Comparison of ENCODE assay signal across 20 cellular contexts in genomic region chr6:9504191-9504590, GRCh38.
DNase-seq lines count a peak whose midpoint lies in the region; ATAC-seq, FAIRE-seq and TF ChIP-seq lines count a peak whose summit lies in the region.
"Had no signal": no experiment of that assay in that cellular context is flagged by ENCODE, and none has a peak within 500 bp of the region (broad histone marks: within the 10 kb centered on the region; RNA-seq: fewer than 3 reads in every experiment).

No MANE protein-coding gene starts in this region.

- no peaks in the 10 kb centered on the region for H3K9me1 ChIP-seq in endothelial cell of umbilical vein (replicated peaks; ENCODE audit: control insufficient read depth, extremely low read depth, insufficient read depth, low read length)

- no peak for ATAC-seq in GM18867 (IDR thresholded peaks at IDR 0.05; ENCODE audit: unreplicated experiment)
- ATAC-seq: sciatic nerve had no signal

- no peaks in the 10 kb centered on the region for H3K79me2 ChIP-seq in endothelial cell of umbilical vein (ENCODE audit: control insufficient read depth, insufficient read depth, low read length)

- CTCF ChIA-PET in endothelial cell of umbilical vein (lab: Charles Lee) = interaction anchor here (1.8 kb wide), 1 partner anchor 22 kb away, joined by 8 read pairs; no protein-coding TSS in a partner anchor

- no peak for TF ChIP-seq CTCF in endothelial cell of umbilical vein (IDR thresholded peaks at IDR 0.05; ENCODE audit: extremely low read depth in 1 of 2, insufficient read depth in 1 of 2, low read depth in 1 of 2, low read length in 2 of 2)
- no peak for TF ChIP-seq CTCF in nephron progenitor cell (IDR thresholded peaks at IDR 0.05)

- peaks cover 8% of the 10 kb centered on the region for H3K27me3 Mint-ChIP-seq in nephron progenitor cell (ENCODE audit: low read depth, poor library complexity)
- H3K27me3 Mint-ChIP-seq: activated CD4-positive, alpha-beta T cell treated with anti-CD3 and anti-CD28 coated beads, Interleukin-2, amount 10 ng/mL, durations not matched to agents 24 days and 14 days; CD4-positive, alpha-beta T cell had no signal

- H3K27ac Mint-ChIP-seq in nephron progenitor cell = no peak overlapping the region
- H3K27ac Mint-ChIP-seq: activated CD4-positive, alpha-beta T cell treated with anti-CD3 and anti-CD28 coated beads, Interleukin-2, amount 10 ng/mL, durations not matched to agents 24 days and 14 days; CD4-positive, alpha-beta T cell had no signal

- POLR2A ChIA-PET in endothelial cell of umbilical vein (lab: Charles Lee) = no interaction called here

- peak overlapping the region; percentile 98 for H3K27ac ChIP-seq in endothelial cell of umbilical vein (ENCODE audit: insufficient read depth, low read depth, low read length)

- no peak overlapping the region for H3K4me3 Mint-ChIP-seq in nephron progenitor cell
- H3K4me3 Mint-ChIP-seq: activated CD4-positive, alpha-beta T cell treated with anti-CD3 and anti-CD28 coated beads, Interleukin-2, amount 10 ng/mL, durations not matched to agents 24 days and 14 days; CD4-positive, alpha-beta T cell; neural crest cell had no signal

- intact Hi-C loops in endothelial cell of umbilical vein (cut with micrococcal nuclease) = loop anchor here (5.0 kb wide), 1 partner anchor 78 kb away; no protein-coding TSS in a partner anchor

- H3K27me3 ChIP-seq in endothelial cell of umbilical vein (ENCODE audit: control insufficient read depth in 2 of 2, insufficient read depth in 2 of 2, low read length in 2 of 2) = no peaks in the 10 kb centered on the region
- H3K27me3 ChIP-seq: MG63 had no signal

- no peaks in the 10 kb centered on the region for H3K36me3 Mint-ChIP-seq in nephron progenitor cell (ENCODE audit: low read depth)

- H3K4me2 ChIP-seq in endothelial cell of umbilical vein (ENCODE audit: insufficient read depth, low read length) = peak overlapping the region; percentile 27

- no peaks in the 10 kb centered on the region for H3K9me3 ChIP-seq in endothelial cell of umbilical vein (replicated peaks; ENCODE audit: control insufficient read depth, insufficient read depth, low read length)
- H3K9me3 ChIP-seq: MG63 had no signal

- FAIRE-seq in endothelial cell of umbilical vein (lab: Jason Lieb, UNC) = no peak
- FAIRE-seq: TTC549, urothelium cell line had no signal

- H2AFZ ChIP-seq in endothelial cell of umbilical vein (ENCODE audit: low read depth, low read length) = no peak overlapping the region

- no peaks in the 10 kb centered on the region for H3K36me3 ChIP-seq in endothelial cell of umbilical vein (ENCODE audit: control insufficient read depth in 2 of 2, extremely low read depth in 1 of 2, insufficient read depth in 2 of 2, low read length in 2 of 2)
- H3K36me3 ChIP-seq: MG63 had no signal

- no peak overlapping the region for H3K4me3 ChIP-seq in endothelial cell of umbilical vein (replicated peaks in 1 of 3; ENCODE audit: insufficient read depth in 1 of 3, low read depth in 1 of 3, low read length in 3 of 3)
- H3K4me3 ChIP-seq: MG63 had no signal

- dilution Hi-C loops in endothelial cell of umbilical vein (cut with MboI; ENCODE audit: extremely low pct_ligation_motif_present, low sequenced_read_pairs) = no loop called here

- DNase-seq in DMS153 (lab: John Stamatoyannopoulos, UW) (peak; percentile 89), NCI-H1417 (lab: John Stamatoyannopoulos, UW) (peak; percentile 56 to 88 (median 85)), NCI-H345 (lab: John Stamatoyannopoulos, UW) (peak; percentile 74), endothelial cell of umbilical vein (ENCODE audit: low read depth, low spot score) (no peak), AG08396 (ENCODE audit: low spot score) (no peak), midbrain (lab: John Stamatoyannopoulos, UW) (no peak), nephron progenitor cell (no peak)
- DNase-seq: activated CD4-positive, alpha-beta T cell treated with anti-CD3 and anti-CD28 coated beads, Interleukin-2, amount 10 ng/mL, durations not matched to agents 24 days and 14 days; activated CD8-positive, alpha-beta memory T cell treated with anti-CD3 and anti-CD28 coated beads, Interleukin-2, amount 50 U/mL, for 48 hours; aorta; CD4-positive, alpha-beta T cell; hippocampal formation; MG63; NCI-H524; stimulated activated CD4-positive, alpha-beta T cell treated with anti-CD3 and anti-CD28 coated beads, Interleukin-2, amount 100 ng/mL, for 24 hours had no signal

- no peaks in the 10 kb centered on the region for H3K4me1 Mint-ChIP-seq in nephron progenitor cell
- H3K4me1 Mint-ChIP-seq: activated CD4-positive, alpha-beta T cell treated with anti-CD3 and anti-CD28 coated beads, Interleukin-2, amount 10 ng/mL, durations not matched to agents 24 days and 14 days had no signal

- H3K9me3 Mint-ChIP-seq in nephron progenitor cell = peaks cover 12% of the 10 kb centered on the region
- H3K9me3 Mint-ChIP-seq: activated CD4-positive, alpha-beta T cell treated with anti-CD3 and anti-CD28 coated beads, Interleukin-2, amount 10 ng/mL, durations not matched to agents 24 days and 14 days had no signal

- no TSS peak for BruUV-seq in endothelial cell of umbilical vein (replicated peaks; lab: Mats Ljungman, UMichigan)

- H4K20me1 ChIP-seq in endothelial cell of umbilical vein (replicated peaks; ENCODE audit: control insufficient read depth, extremely low read depth, insufficient read depth, low read length) = no peaks in the 10 kb centered on the region

- peak overlapping the region; percentile 89 for H3K9ac ChIP-seq in endothelial cell of umbilical vein (replicated peaks; ENCODE audit: extremely low read depth, insufficient read depth, low read length)

- TF ChIP-seq POLR2A in endothelial cell of umbilical vein (IDR thresholded peaks at IDR 0.05; ENCODE audit: low read depth, low read length) = no peak

- H3K4me1 ChIP-seq in endothelial cell of umbilical vein (ENCODE audit: control insufficient read depth, extremely low read depth, insufficient read depth, low read length) = peaks cover 17% of the 10 kb centered on the region

TF ChIP-seq in endothelial cell of umbilical vein, 7 proteins besides CTCF, POLR2A, EP300 and RAD21:
- TF ChIP-seq GATA2 (IDR thresholded peaks at IDR 0.05; ENCODE audit: insufficient read depth, insufficient read length, low read depth, low read length) (no peak), EZH2 (IDR thresholded peaks at IDR 0.05; ENCODE audit: borderline replicate concordance, low read depth, low read length, severe bottlenecking) (no peak), JUN (IDR thresholded peaks at IDR 0.05; ENCODE audit: borderline replicate concordance, insufficient read depth, insufficient read length, low read depth) (no peak), POLR2AphosphoS5 (IDR thresholded peaks at IDR 0.05; ENCODE audit: insufficient read depth, low read depth, low read length) (no peak), FOS (IDR thresholded peaks at IDR 0.05; ENCODE audit: borderline replicate concordance, insufficient read depth, low read length) (no peak), MYC (IDR thresholded peaks at IDR 0.05; ENCODE audit: low read depth, low read length) (no peak), MAX (IDR thresholded peaks at IDR 0.05; ENCODE audit: insufficient read depth, insufficient read length) (no peak)

Comparison
In these comparisons a context has a peak if more than half of its experiments do, and no peak if none do; other contexts are left out.
1. DNase-seq: peak in DMS153 (single experiment), NCI-H1417 (3 of 3) and NCI-H345 (single experiment); none in endothelial cell of umbilical vein (single experiment), AG08396 (single experiment), midbrain (single experiment) and nephron progenitor cell (single experiment).